19 cellular contexts compared by ENCODE assay signal in genomic region chr5:133365738-133366137, GRCh38.
"Had no signal": no experiment of that assay in that cellular context is flagged by ENCODE, and none has a peak within 500 bp of the region (broad histone marks: within the 10 kb centered on the region; RNA-seq: fewer than 3 reads in every experiment).

No MANE protein-coding gene starts in this region.

- DNase-seq: effector CD4-positive, alpha-beta T cell; foreskin melanocyte; heart right ventricle; hypothalamus; kidney glomerular epithelial cell; mucosa of descending colon; naive thymus-derived CD8-positive, alpha-beta T cell; occipital lobe; spleen; stimulated activated CD4-positive, alpha-beta T cell treated with anti-CD3 and anti-CD28 coated beads, Interleukin-1b, Interleukin-23, amount 100 ng/mL, for 48 hours; stimulated activated CD4-positive, alpha-beta T cell treated with anti-CD3 and anti-CD28 coated beads, Interleukin-4, amount 100 ng/mL, for 24 hours; thyroid gland; uterus had no signal

- H3K36me3 Mint-ChIP-seq: naive thymus-derived CD8-positive, alpha-beta T cell; stimulated activated memory B cell treated with anti-CD40 and anti-IgM and Interleukin-4, amounts not matched to agents 10 μg/mL and 1 μg/mL and 100 μg/mL, for 72 hours; type B pancreatic cell had no signal

- H3K4me3 ChIP-seq: heart right ventricle, mucosa of descending colon, prostate gland, spleen, thyroid gland, uterus had no signal

- H3K4me3 Mint-ChIP-seq: endodermal cell; naive thymus-derived CD8-positive, alpha-beta T cell; stimulated activated memory B cell treated with anti-CD40 and anti-IgM and Interleukin-4, amounts not matched to agents 10 μg/mL and 1 μg/mL and 100 μg/mL, for 72 hours; type B pancreatic cell had no signal

- H3K27ac Mint-ChIP-seq: endodermal cell; stimulated activated memory B cell treated with anti-CD40 and anti-IgM and Interleukin-4, amounts not matched to agents 10 μg/mL and 1 μg/mL and 100 μg/mL, for 72 hours; type B pancreatic cell had no signal

- H3K27me3 ChIP-seq: thyroid gland had no signal

- H3K9me3 ChIP-seq: heart right ventricle, mucosa of descending colon, prostate gland, spleen, thyroid gland, uterus had no signal

- H3K36me3 ChIP-seq: heart right ventricle, prostate gland, spleen, thyroid gland, uterus had no signal

- H3K4me1 Mint-ChIP-seq: naive thymus-derived CD8-positive, alpha-beta T cell; stimulated activated memory B cell treated with anti-CD40 and anti-IgM and Interleukin-4, amounts not matched to agents 10 μg/mL and 1 μg/mL and 100 μg/mL, for 72 hours had no signal

- H3K27ac ChIP-seq: heart right ventricle, parathyroid adenoma, prostate gland, spleen, thyroid gland, uterus had no signal

- H3K4me1 ChIP-seq: prostate gland, spleen, thyroid gland, uterus had no signal

- ATAC-seq: heart right ventricle; mucosa of descending colon; naive thymus-derived CD8-positive, alpha-beta T cell; sciatic nerve; stimulated activated memory B cell treated with anti-CD40 and anti-IgM and Interleukin-4, amounts not matched to agents 10 μg/mL and 1 μg/mL and 100 μg/mL, for 72 hours had no signal

- H3K27me3 Mint-ChIP-seq: type B pancreatic cell had no signal

- H3K9me3 Mint-ChIP-seq: endodermal cell; stimulated activated memory B cell treated with anti-CD40 and anti-IgM and Interleukin-4, amounts not matched to agents 10 μg/mL and 1 μg/mL and 100 μg/mL, for 72 hours; type B pancreatic cell had no signal
